In the genomic region with DNA sequence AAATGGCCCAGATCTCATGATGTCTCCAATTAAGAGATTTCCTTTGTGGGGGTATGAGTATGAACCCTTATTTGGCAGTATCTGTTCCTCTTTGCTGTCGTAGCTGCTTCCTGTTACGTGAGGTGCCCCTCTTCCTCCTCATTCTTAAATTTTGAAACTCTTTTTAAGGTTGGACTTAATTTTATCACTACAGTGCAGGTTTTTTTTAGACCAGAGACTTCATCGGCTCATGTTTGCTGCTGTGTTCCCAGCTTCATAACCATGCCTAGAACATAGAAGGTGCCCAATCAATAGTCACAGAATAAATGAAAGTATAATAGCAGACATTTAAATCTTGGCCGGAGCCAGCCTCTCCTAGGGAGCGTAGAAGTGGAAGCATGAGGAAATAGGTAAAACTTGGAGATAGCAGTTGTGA, we compare ENCODE assay signal across 8 cellular contexts. TPM values are rescaled to one million over a fixed set of nuclear protein-coding genes. Genes with fewer than 3 reads are reported as not detected.
DNase-seq lines count a peak whose midpoint lies in the region; ATAC-seq and TF ChIP-seq lines count a peak whose summit lies in the region.

No MANE protein-coding gene starts in this region.

- CTCF ChIA-PET in activated CD8-positive, alpha-beta T cell treated with anti-CD3 and anti-CD28 coated beads for 36 hours (lab: Charles Lee) = interaction anchor here (0.7 kb wide), 1 partner anchor 445 kb away, joined by 3 read pairs; no protein-coding TSS in a partner anchor

- H3K4me2 ChIP-seq in smooth muscle cell = peak overlapping the region; percentile 97

- H3K79me2 ChIP-seq in smooth muscle cell (ENCODE audit: low read depth) = peaks cover 60% of the 10 kb centered on the region

- no peak overlapping the region for H2AFZ ChIP-seq in smooth muscle cell (ENCODE audit: low read depth)

- H3K4me1 ChIP-seq in smooth muscle cell (ENCODE audit: low read depth) (peaks cover 17% of the 10 kb centered on the region), right cardiac atrium (ENCODE audit: control insufficient read depth, insufficient read depth, low read length) (peaks cover 2% of the 10 kb centered on the region), right atrium auricular region (peaks cover 0 to 29% of the 10 kb centered on the region in 2 donors)

- peaks cover 47% of the 10 kb centered on the region for H3K36me3 Mint-ChIP-seq in activated CD8-positive, alpha-beta T cell treated with anti-CD3 and anti-CD28 coated beads for 36 hours (ENCODE audit: low read depth)

- H3K27me3 ChIP-seq in smooth muscle cell (ENCODE audit: low read depth) = no peaks in the 10 kb centered on the region
- no peaks in the 10 kb centered on the region for H3K27me3 ChIP-seq in right cardiac atrium (ENCODE audit: control insufficient read depth, insufficient read depth)
- no peaks in the 10 kb centered on the region for H3K27me3 ChIP-seq in right atrium auricular region

- H3K27ac Mint-ChIP-seq in activated CD8-positive, alpha-beta T cell treated with anti-CD3 and anti-CD28 coated beads for 36 hours = peak overlapping the region; percentile 96

- H3K27ac ChIP-seq in smooth muscle cell (ENCODE audit: low read depth) (peak overlapping the region; percentile 10), right cardiac atrium (ENCODE audit: low read length) (no peak overlapping the region), right atrium auricular region (no peak overlapping the region)

- H4K20me1 ChIP-seq in smooth muscle cell (ENCODE audit: low read depth) = peaks cover 14% of the 10 kb centered on the region

- no peak for TF ChIP-seq CTCF in activated CD8-positive, alpha-beta T cell treated with anti-CD3 and anti-CD28 coated beads for 36 hours (IDR thresholded peaks at IDR 0.05)
- TF ChIP-seq CTCF in smooth muscle cell (IDR thresholded peaks at IDR 0.05; ENCODE audit: borderline replicate concordance, insufficient read depth, poor library complexity, severe bottlenecking) (no peak), right atrium auricular region (IDR thresholded peaks at IDR 0.05) (no peak)

- H3K9ac ChIP-seq in smooth muscle cell (ENCODE audit: low read depth) = no peak overlapping the region

- peak; percentile 31 for DNase-seq in Ammon's horn (ENCODE audit: low spot score)
- peak; percentile 43 for DNase-seq in activated CD8-positive, alpha-beta T cell treated with anti-CD3 and anti-CD28 coated beads for 36 hours
- no peak for DNase-seq in smooth muscle cell (lab: John Stamatoyannopoulos, UW; ENCODE audit: unreplicated experiment)
- DNase-seq in right cardiac atrium = no peak
- no peak for DNase-seq in NCI-H146 (lab: John Stamatoyannopoulos, UW)
- DNase-seq in right atrium auricular region (ENCODE audit: low spot score) = no peak

- peak; percentile 33 for TF ChIP-seq POLR2A in GM19099 (IDR thresholded peaks at IDR 0.05; ENCODE audit: extremely low read depth, insufficient read length, low read depth)

- no peaks in the 10 kb centered on the region for H3K36me3 ChIP-seq in smooth muscle cell (ENCODE audit: low read depth)
- peaks cover 7% of the 10 kb centered on the region for H3K36me3 ChIP-seq in right atrium auricular region

- no peaks in the 10 kb centered on the region for H3K9me3 ChIP-seq in smooth muscle cell (replicated peaks; ENCODE audit: low read depth)
- H3K9me3 ChIP-seq in right cardiac atrium (ENCODE audit: control insufficient read depth, low read length) = no peaks in the 10 kb centered on the region
- H3K9me3 ChIP-seq in right atrium auricular region = no peaks in the 10 kb centered on the region

- H3K4me1 Mint-ChIP-seq in activated CD8-positive, alpha-beta T cell treated with anti-CD3 and anti-CD28 coated beads for 36 hours (ENCODE audit: low read depth) = peaks cover 38% of the 10 kb centered on the region

- H3F3A ChIP-seq in smooth muscle cell (ENCODE audit: low read depth) = peaks cover 7% of the 10 kb centered on the region

- 73% methylated on average over 5 of the region's 5 CpGs for WGBS in smooth muscle cell (ENCODE audit: low lambda C conversion rate)
- 61% methylated on average over 5 of the region's 5 CpGs for WGBS in right cardiac atrium

- no peaks in the 10 kb centered on the region for H3K27me3 Mint-ChIP-seq in activated CD8-positive, alpha-beta T cell treated with anti-CD3 and anti-CD28 coated beads for 36 hours

- POLR2A ChIA-PET in activated CD8-positive, alpha-beta T cell treated with anti-CD3 and anti-CD28 coated beads for 36 hours (lab: Charles Lee) = interaction anchor here (0.6 to 1.4 kb wide), 4 partner anchors 71 to 557 kb away, joined by 3 to 4 read pairs (median 3); no protein-coding TSS in a partner anchor

- H3K9me3 Mint-ChIP-seq in activated CD8-positive, alpha-beta T cell treated with anti-CD3 and anti-CD28 coated beads for 36 hours = no peaks in the 10 kb centered on the region

- peak overlapping the region; percentile 87 for H3K4me3 Mint-ChIP-seq in activated CD8-positive, alpha-beta T cell treated with anti-CD3 and anti-CD28 coated beads for 36 hours

- intact Hi-C loops in activated CD8-positive, alpha-beta T cell treated with anti-CD3 and anti-CD28 coated beads for 36 hours (cut with micrococcal nuclease) = loop anchor here (5.0 kb wide), 2 partner anchors 73 to 387 kb away; a partner anchor contains a TSS
- intact Hi-C loops in right cardiac atrium (cut with DNase I) = no loop called here

- no peak overlapping the region for H3K4me3 ChIP-seq in smooth muscle cell
- no peak overlapping the region for H3K4me3 ChIP-seq in right cardiac atrium (ENCODE audit: low read length)
- no peak overlapping the region for H3K4me3 ChIP-seq in right atrium auricular region

- ATAC-seq in HG03280 (IDR thresholded peaks at IDR 0.05; ENCODE audit: unreplicated experiment) (peak; percentile 38), right cardiac atrium (no peak)
- ATAC-seq in activated CD8-positive, alpha-beta T cell treated with anti-CD3 and anti-CD28 coated beads for 36 hours = peak; percentile 41

RNA-seq across cellular contexts. Expression of a gene that starts 2.4 kb away (rescaled TPM):
- 10 to 100 TPM; 63.0 to 67.3 TPM for total RNA-seq in activated CD8-positive, alpha-beta T cell treated with anti-CD3 and anti-CD28 coated beads for 36 hours
- total RNA-seq in smooth muscle cell (25.9 and 30.7 TPM in 2 replicates), right cardiac atrium (10 to 100 TPM; 18.9 to 26.0 (median 23.3) TPM), right atrium auricular region (10 to 100 TPM; 19.7 to 21.8 TPM)
- polyA plus RNA-seq in smooth muscle cell (10.3 and 16.5 TPM in 2 replicates), right cardiac atrium (9.4 TPM)

RNA-seq across cellular contexts. Expression of a gene that starts 33.4 kb away (rescaled TPM):
- total RNA-seq in activated CD8-positive, alpha-beta T cell treated with anti-CD3 and anti-CD28 coated beads for 36 hours = not detected
- total RNA-seq in smooth muscle cell = 0.04 and 0.13 TPM in 2 replicates
- not detected in 2 replicates for polyA plus RNA-seq in smooth muscle cell
- total RNA-seq in right cardiac atrium = 1 to 10 TPM; 3.8 to 5.8 (median 5.0) TPM
- polyA plus RNA-seq in right cardiac atrium = 4.3 TPM
- total RNA-seq in right atrium auricular region = 1 to 10 TPM; 1.5 to 2.3 TPM

Comparison
In these comparisons a context has a peak if more than half of its experiments do, and no peak if none do; other contexts are left out.
1. DNase-seq: peak in Ammon's horn (single experiment) and activated CD8-positive, alpha-beta T cell treated with anti-CD3 and anti-CD28 coated beads for 36 hours (single experiment); none in smooth muscle cell (single experiment), right cardiac atrium (0 of 3), NCI-H146 (single experiment) and right atrium auricular region (single experiment).
2. ATAC-seq: peak in HG03280 (single experiment) and activated CD8-positive, alpha-beta T cell treated with anti-CD3 and anti-CD28 coated beads for 36 hours (single experiment); none in right cardiac atrium (0 of 2).